ENCODE assay signal across 21 cellular contexts in genomic region chr11:63855975-63856374, GRCh38. TPM values are rescaled to one million over a fixed set of nuclear protein-coding genes. Genes with fewer than 3 reads are reported as not detected.
DNase-seq lines count a peak whose midpoint lies in the region; ATAC-seq lines count a peak whose summit lies in the region.
"Had no signal": no experiment of that assay in that cellular context is flagged by ENCODE, and none has a peak within 500 bp of the region (broad histone marks: within the 10 kb centered on the region; RNA-seq: fewer than 3 reads in every experiment).

No MANE protein-coding gene starts in this region.

- H3K27me3 ChIP-seq in thymus (ENCODE audit: control insufficient read depth, insufficient read depth) = no peaks in the 10 kb centered on the region
- H3K27me3 ChIP-seq: BLaER1, gastroesophageal sphincter had no signal

- peaks cover 21% of the 10 kb centered on the region for H3K36me3 Mint-ChIP-seq in activated CD4-positive, alpha-beta T cell treated with anti-CD3 and anti-CD28 coated beads for 36 hours (ENCODE audit: low read depth)
- H3K36me3 Mint-ChIP-seq in T-helper 17 cell (ENCODE audit: low read depth) = peaks cover 3% of the 10 kb centered on the region

- peak overlapping the region; percentile 31 for H3K27ac ChIP-seq in thymus (ENCODE audit: low read depth)
- H3K27ac ChIP-seq: BLaER1, epithelial cell of prostate, gastroesophageal sphincter, GM23248, RWPE1 had no signal

- H3K27ac Mint-ChIP-seq in activated CD4-positive, alpha-beta T cell treated with anti-CD3 and anti-CD28 coated beads for 36 hours = no peak overlapping the region
- H3K27ac Mint-ChIP-seq in T-helper 17 cell = peak overlapping the region; percentile 43
- H3K27ac Mint-ChIP-seq: activated CD4-positive, alpha-beta memory T cell treated with anti-CD3 and anti-CD28 coated beads for 36 hours; activated T-helper 1 cell treated with anti-CD3 and anti-CD28 coated beads, Interleukin-12 subunit alpha, Interleukin-12 subunit beta, Interleukin-2, Interleukin-4 antibody, amounts not matched to agents 30 ng/mL and 10 ng/mL and 1 ng/mL, durations not matched to agents 14 hours and 24 hours and 36 hours had no signal

- POLR2A ChIA-PET in activated CD4-positive, alpha-beta T cell treated with anti-CD3 and anti-CD28 coated beads for 36 hours (lab: Charles Lee) = interaction anchor here (0.8 to 1.0 kb wide), 2 partner anchors 9 to 17 kb away, joined by 3 read pairs; partner anchors contain the start of gene MARK2

- peaks cover 5% of the 10 kb centered on the region for H3K36me3 ChIP-seq in thymus (ENCODE audit: control insufficient read depth, insufficient read depth)

- no peak overlapping the region for H3K4me3 ChIP-seq in thymus (ENCODE audit: low read length)
- H3K4me3 ChIP-seq: BLaER1, gastroesophageal sphincter, GM23248 had no signal

- intact Hi-C loops in activated CD4-positive, alpha-beta T cell treated with anti-CD3 and anti-CD28 coated beads for 36 hours (cut with DNase I, micrococcal nuclease) = no loop called here

- no peaks in the 10 kb centered on the region for H3K9me3 Mint-ChIP-seq in activated CD4-positive, alpha-beta T cell treated with anti-CD3 and anti-CD28 coated beads for 36 hours (ENCODE audit: low read depth)
- H3K9me3 Mint-ChIP-seq: activated CD4-positive, alpha-beta memory T cell treated with anti-CD3 and anti-CD28 coated beads for 36 hours; activated T-helper 1 cell treated with anti-CD3 and anti-CD28 coated beads, Interleukin-12 subunit alpha, Interleukin-12 subunit beta, Interleukin-2, Interleukin-4 antibody, amounts not matched to agents 30 ng/mL and 10 ng/mL and 1 ng/mL, durations not matched to agents 14 hours and 24 hours and 36 hours had no signal

- peak; percentile 35 for ATAC-seq in activated CD4-positive, alpha-beta T cell treated with anti-CD3 and anti-CD28 coated beads for 36 hours
- peak; percentile 18 for ATAC-seq in T-helper 17 cell
- ATAC-seq in left lobe of liver = peak; percentile 55
- ATAC-seq: gastroesophageal sphincter, sciatic nerve had no signal

- peaks cover 4% of the 10 kb centered on the region for H3K4me1 ChIP-seq in thymus (ENCODE audit: control insufficient read depth, insufficient read depth, low read length)

- peaks cover 53% of the 10 kb centered on the region for H3K4me1 Mint-ChIP-seq in activated CD4-positive, alpha-beta T cell treated with anti-CD3 and anti-CD28 coated beads for 36 hours
- peaks cover 32% of the 10 kb centered on the region for H3K4me1 Mint-ChIP-seq in T-helper 17 cell

- no peak overlapping the region for H3K4me3 Mint-ChIP-seq in activated CD4-positive, alpha-beta T cell treated with anti-CD3 and anti-CD28 coated beads for 36 hours
- no peak overlapping the region for H3K4me3 Mint-ChIP-seq in T-helper 17 cell
- H3K4me3 Mint-ChIP-seq: activated CD4-positive, alpha-beta memory T cell treated with anti-CD3 and anti-CD28 coated beads for 36 hours; activated T-helper 1 cell treated with anti-CD3 and anti-CD28 coated beads, Interleukin-12 subunit alpha, Interleukin-12 subunit beta, Interleukin-2, Interleukin-4 antibody, amounts not matched to agents 30 ng/mL and 10 ng/mL and 1 ng/mL, durations not matched to agents 14 hours and 24 hours and 36 hours had no signal

- CTCF ChIA-PET in activated CD4-positive, alpha-beta T cell treated with anti-CD3 and anti-CD28 coated beads for 36 hours (lab: Charles Lee) = interaction anchor here (0.6 to 1.5 kb wide), 4 partner anchors 16 to 89 kb away, joined by 3 to 7 read pairs (median 4); no protein-coding TSS in a partner anchor

- H3K27me3 Mint-ChIP-seq in activated CD4-positive, alpha-beta T cell treated with anti-CD3 and anti-CD28 coated beads for 36 hours = no peaks in the 10 kb centered on the region
- H3K27me3 Mint-ChIP-seq in T-helper 17 cell = no peaks in the 10 kb centered on the region
- H3K27me3 Mint-ChIP-seq: activated CD4-positive, alpha-beta memory T cell treated with anti-CD3 and anti-CD28 coated beads for 36 hours had no signal

- WGBS in thymus = 63% methylated on average over 2 of the region's 2 CpGs

- DNase-seq in activated CD4-positive, alpha-beta T cell treated with anti-CD3 and anti-CD28 coated beads for 36 hours = no peak
- no peak for DNase-seq in activated CD4-positive, alpha-beta T cell treated with anti-CD3 and anti-CD28 coated beads, Interleukin-2, amount 50 U/mL, for 4 hours
- no peak for DNase-seq in T-helper 17 cell
- no peak for DNase-seq in left lobe of liver (ENCODE audit: low spot score)
- DNase-seq in AML-193 (lab: John Stamatoyannopoulos, UW) = no peak
- no peak for DNase-seq in pons (ENCODE audit: low spot score)
- no peak for DNase-seq in kidney tubule cell (ENCODE audit: low spot score)
- DNase-seq: activated CD4-positive, alpha-beta memory T cell treated with anti-CD3 and anti-CD28 coated beads for 36 hours; dermis blood vessel endothelial cell; DMS53; GM23248; MM.1S; NCI-H1694; SW 1271 had no signal

- H3K9me3 ChIP-seq in T-helper 17 cell (ENCODE audit: control insufficient read depth, low read length, poor library complexity, severe bottlenecking) (no peaks in the 10 kb centered on the region), thymus (ENCODE audit: control insufficient read depth) (no peaks in the 10 kb centered on the region)
- H3K9me3 ChIP-seq: BLaER1, gastroesophageal sphincter had no signal

RNA-seq across cellular contexts. Expression of gene MARK2, which starts 17.1 kb away (rescaled TPM):
- total RNA-seq in activated CD4-positive, alpha-beta T cell treated with anti-CD3 and anti-CD28 coated beads for 36 hours = 10 to 100 TPM; 24.3 to 24.9 TPM
- 10 to 100 TPM; 44.6 to 53.5 TPM for total RNA-seq in T-helper 17 cell
- 13.0 TPM for total RNA-seq in left lobe of liver
- 17.5 TPM for polyA plus RNA-seq in thymus

RNA-seq across cellular contexts. Expression of gene SPINDOC, which starts 42.7 kb away (rescaled TPM):
- total RNA-seq in activated CD4-positive, alpha-beta T cell treated with anti-CD3 and anti-CD28 coated beads for 36 hours = 10 to 100 TPM; 25.7 to 26.2 TPM
- total RNA-seq in T-helper 17 cell = 1 to 10 TPM; 8.5 to 9.4 TPM
- total RNA-seq in left lobe of liver = 3.4 TPM
- polyA plus RNA-seq in thymus = 11.7 TPM
